8 cellular contexts compared by ENCODE assay signal in genomic region chr16:88193706-88194396, GRCh38.
DNase-seq lines count a peak whose midpoint lies in the region; FAIRE-seq and TF ChIP-seq lines count a peak whose summit lies in the region.
"Not testable (repeated sequence)": the region's sequence is repeated elsewhere in the genome, so short reads cannot be mapped to it uniquely, and the experiment has no call there.

No MANE protein-coding gene starts in this region.

- peak; percentile 23 for DNase-seq in AG09309 (ENCODE audit: low read depth)
- DNase-seq in GM12891 (ENCODE audit: insufficient read length, low spot score) = not testable (repeated sequence)
- peak; percentile 39 to 55 for DNase-seq in NCI-H2081 (lab: John Stamatoyannopoulos, UW)
- peak; percentile 25 for DNase-seq in SW480 (ENCODE audit: low spot score)
- DNase-seq in amygdala (lab: John Stamatoyannopoulos, UW) = peak in 37 of 56 donors; percentile 3 to 70 (median 29)
- peak; percentile 76 for DNase-seq in fibroblast of villous mesenchyme (ENCODE audit: low read depth)
- peak; percentile 67 for DNase-seq in mesendoderm
- peak; percentile 55 for DNase-seq in stimulated activated CD4-positive, alpha-beta T cell treated with anti-CD3 and anti-CD28 coated beads, Interleukin-15, amount 100 ng/mL, for 24 hours

- H3K36me3 ChIP-seq in mesendoderm (ENCODE audit: control insufficient read depth, insufficient read depth, low read length) = not testable (repeated sequence)

- not testable (repeated sequence) for TF ChIP-seq POLR2A in GM12891 (IDR thresholded peaks at IDR 0.05; ENCODE audit: low read depth, low read length)

- not testable (repeated sequence) for H3K4me1 ChIP-seq in mesendoderm (ENCODE audit: control insufficient read depth, low read depth, low read length)

- not testable (repeated sequence) for H2BK5ac ChIP-seq in mesendoderm (ENCODE audit: low read length)

- H4K8ac ChIP-seq in mesendoderm (ENCODE audit: low read depth, low read length) = not testable (repeated sequence)

- not testable (repeated sequence) for H4K5ac ChIP-seq in mesendoderm (ENCODE audit: low read length)

- not testable (repeated sequence) for H2AK5ac ChIP-seq in mesendoderm (ENCODE audit: low read length)

- not testable (repeated sequence) for H3K27ac ChIP-seq in mesendoderm (ENCODE audit: low read depth, low read length)

- H2BK15ac ChIP-seq in mesendoderm (replicated peaks; ENCODE audit: low read depth) = not testable (repeated sequence)

- H3K27me3 ChIP-seq in mesendoderm (ENCODE audit: insufficient read depth, low read length, poor library complexity) = not testable (repeated sequence)

- WGBS in mesendoderm (ENCODE audit: extremely low coverage, insufficient coverage, low lambda C conversion rate) = no CpG with 5 or more reads among the region's 15 CpGs

- H2BK120ac ChIP-seq in mesendoderm (ENCODE audit: low read depth, low read length) = not testable (repeated sequence)

- TF ChIP-seq CTCF in AG09309 (IDR thresholded peaks at IDR 0.05; ENCODE audit: control insufficient read depth, insufficient read depth, low read depth, low read length, missing control alignments) (peak; percentile 65), fibroblast of villous mesenchyme (IDR thresholded peaks at IDR 0.05; ENCODE audit: insufficient read depth, low read depth, low read length) (peak; percentile 56)

- not testable (repeated sequence) for H3K9ac ChIP-seq in mesendoderm (ENCODE audit: low read length)

- not testable (repeated sequence) for H3K4ac ChIP-seq in mesendoderm (ENCODE audit: low read depth, low read length)

- not testable (repeated sequence) for H3K4me2 ChIP-seq in mesendoderm (ENCODE audit: low read length)

- peak; percentile 92 for FAIRE-seq in GM12891 (lab: Jason Lieb, UNC)

- not testable (repeated sequence) for H3K18ac ChIP-seq in mesendoderm (ENCODE audit: low read length)

- not testable (repeated sequence) for H3K56ac ChIP-seq in mesendoderm (ENCODE audit: low read length)

- not testable (repeated sequence) for H3K79me2 ChIP-seq in mesendoderm (ENCODE audit: control insufficient read depth, insufficient read depth, low read length)

- H3K4me3 ChIP-seq in AG09309 (ENCODE audit: control insufficient read depth, low read depth, low read length); fibroblast of villous mesenchyme (ENCODE audit: low read depth, low read length); mesendoderm (ENCODE audit: low read length): not testable (repeated sequence)

- not testable (repeated sequence) for H3K79me1 ChIP-seq in mesendoderm (ENCODE audit: low read length)

- not testable (repeated sequence) for H3K23ac ChIP-seq in mesendoderm (ENCODE audit: low read length)
